In the genomic region with DNA sequence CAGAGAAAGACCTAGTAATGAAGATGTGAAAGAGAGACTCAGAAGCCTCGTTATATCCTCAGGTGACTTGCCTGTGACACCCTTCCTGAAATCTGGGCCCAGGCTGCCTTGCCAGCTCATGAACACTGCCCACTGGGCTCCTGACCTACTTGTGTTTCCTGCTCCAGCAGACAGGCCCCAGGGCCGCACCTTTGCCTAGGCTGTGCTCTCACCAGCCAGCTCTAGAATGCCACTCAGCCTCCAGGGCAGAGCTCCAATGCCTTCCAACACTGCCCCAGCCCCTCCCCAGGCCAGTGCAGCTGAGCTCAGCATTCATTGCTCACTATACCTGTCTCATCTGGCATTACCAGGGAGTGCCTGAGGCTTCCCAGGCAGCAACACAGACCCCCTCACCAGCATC, we compare ENCODE assay signal across 15 cellular contexts.
A peak's percentile ranks its signal among the peaks of the same experiment; 100 is the strongest.
DNase-seq lines count a peak whose midpoint lies in the region; ATAC-seq and TF ChIP-seq lines count a peak whose summit lies in the region.
"Had no signal": no experiment of that assay in that cellular context is flagged by ENCODE, and none has a peak within 500 bp of the region (broad histone marks: within the 10 kb centered on the region; RNA-seq: fewer than 3 reads in every experiment).

No MANE protein-coding gene starts in this region.

- H3K9me3 ChIP-seq in T-helper 17 cell (ENCODE audit: control insufficient read depth, low read length, poor library complexity, severe bottlenecking) = no peaks in the 10 kb centered on the region

- no peaks in the 10 kb centered on the region for H3K27me3 Mint-ChIP-seq in T-helper 17 cell
- no peaks in the 10 kb centered on the region for H3K27me3 Mint-ChIP-seq in osteocyte (ENCODE audit: unreplicated experiment)
- H3K27me3 Mint-ChIP-seq: dendritic cell treated with granulocyte-macrophage colony-stimulating factor and Interleukin-4, amounts not matched to agents 40 ng/mL and 50 ng/mL, for 4 days; natural killer cell treated with Interleukin-12 subunit alpha and Interleukin-12 subunit beta and Interleukin-15 and Interleukin-18, amount 100 ng/mL, for 72 hours had no signal

- no peak for TF ChIP-seq CTCF in osteocyte (IDR thresholded peaks at IDR 0.05)

- no peaks in the 10 kb centered on the region for H3K9me3 Mint-ChIP-seq in osteocyte (ENCODE audit: unreplicated experiment)
- H3K9me3 Mint-ChIP-seq: dendritic cell treated with granulocyte-macrophage colony-stimulating factor and Interleukin-4, amounts not matched to agents 40 ng/mL and 50 ng/mL, for 4 days; natural killer cell treated with Interleukin-12 subunit alpha and Interleukin-12 subunit beta and Interleukin-15 and Interleukin-18, amount 100 ng/mL, for 72 hours had no signal

- peak; percentile 50 for DNase-seq in activated T-cell treated with anti-CD3 and anti-CD28 coated beads, Interleukin-2, amount 50 U/mL, for 1 hour
- DNase-seq in activated T-cell treated with anti-CD3 and anti-CD28 coated beads for 4 hours (no peak), T-helper 17 cell (peak; percentile 47 to 66 (median 58)), osteocyte (ENCODE audit: extremely low spot score, unreplicated experiment) (peak; percentile 81), amygdala (lab: John Stamatoyannopoulos, UW) (no peak)
- DNase-seq in effector CD4-positive, alpha-beta T cell = peak; percentile 40
- no peak for DNase-seq in activated CD4-positive, CD25-positive, alpha-beta regulatory T cell (lab: John Stamatoyannopoulos, UW)
- DNase-seq: ACHN, aorta, HCEC 1CT, NCI-H1092, NCI-H2171 had no signal

- ATAC-seq in T-helper 17 cell = peak; percentile 79
- ATAC-seq in HG02981 (IDR thresholded peaks at IDR 0.05; ENCODE audit: unreplicated experiment) = no peak

- peak overlapping the region; percentile 49 for H3K4me3 Mint-ChIP-seq in T-helper 17 cell
- H3K4me3 Mint-ChIP-seq in osteocyte (ENCODE audit: unreplicated experiment) = no peak overlapping the region
- H3K4me3 Mint-ChIP-seq: dendritic cell treated with granulocyte-macrophage colony-stimulating factor and Interleukin-4, amounts not matched to agents 40 ng/mL and 50 ng/mL, for 4 days; natural killer cell treated with Interleukin-12 subunit alpha and Interleukin-12 subunit beta and Interleukin-15 and Interleukin-18, amount 100 ng/mL, for 72 hours had no signal

- H3K27ac Mint-ChIP-seq in T-helper 17 cell (peak overlapping the region; percentile 98), osteocyte (ENCODE audit: unreplicated experiment) (no peak overlapping the region)
- H3K27ac Mint-ChIP-seq: dendritic cell treated with granulocyte-macrophage colony-stimulating factor and Interleukin-4, amounts not matched to agents 40 ng/mL and 50 ng/mL, for 4 days had no signal

- H3K4me1 Mint-ChIP-seq in T-helper 17 cell = peaks cover 40% of the 10 kb centered on the region
- peaks cover 8% of the 10 kb centered on the region for H3K4me1 Mint-ChIP-seq in osteocyte (ENCODE audit: unreplicated experiment)

- H3K36me3 Mint-ChIP-seq in T-helper 17 cell (ENCODE audit: low read depth) (no peaks in the 10 kb centered on the region), osteocyte (ENCODE audit: unreplicated experiment) (peaks cover 27% of the 10 kb centered on the region)
- H3K36me3 Mint-ChIP-seq: natural killer cell treated with Interleukin-12 subunit alpha and Interleukin-12 subunit beta and Interleukin-15 and Interleukin-18, amount 100 ng/mL, for 72 hours had no signal

Comparison
In these comparisons a context has a peak if more than half of its experiments do, and no peak if none do; other contexts are left out.
1. DNase-seq: peak in activated T-cell treated with anti-CD3 and anti-CD28 coated beads, Interleukin-2, amount 50 U/mL, for 1 hour (single experiment), T-helper 17 cell (3 of 3), effector CD4-positive, alpha-beta T cell (single experiment) and osteocyte (single experiment); none in activated T-cell treated with anti-CD3 and anti-CD28 coated beads for 4 hours (single experiment), amygdala (0 of 56) and activated CD4-positive, CD25-positive, alpha-beta regulatory T cell (0 of 4).